10 cellular contexts compared by ENCODE assay signal in genomic region chr11:58058276-58059010, GRCh38. TPM values are rescaled to one million over a fixed set of nuclear protein-coding genes. Genes with fewer than 3 reads are reported as not detected.
DNase-seq lines count a peak whose midpoint lies in the region; ATAC-seq and TF ChIP-seq lines count a peak whose summit lies in the region.
"Had no signal": no experiment of that assay in that cellular context is flagged by ENCODE, and none has a peak within 500 bp of the region (broad histone marks: within the 10 kb centered on the region; RNA-seq: fewer than 3 reads in every experiment).

No MANE protein-coding gene starts in this region.

- H3K27ac ChIP-seq in RWPE2 (ENCODE audit: poor library complexity, severe bottlenecking): peak overlapping the region; percentile 60
- H3K27ac ChIP-seq in iPS-18a (ENCODE audit: low read length): peak overlapping the region; percentile 16
- H3K27ac ChIP-seq in thoracic aorta: peak overlapping the region; percentile 53 to 81

- H3K9me3 ChIP-seq in RWPE2 (ENCODE audit: severe bottlenecking): no peaks in the 10 kb centered on the region
- no peaks in the 10 kb centered on the region for H3K9me3 ChIP-seq in iPS-18a (ENCODE audit: control insufficient read depth, low read depth, low read length)
- no peaks in the 10 kb centered on the region for H3K9me3 ChIP-seq in thoracic aorta
- no peaks in the 10 kb centered on the region for H3K9me3 ChIP-seq in HAP-1

- no peak overlapping the region for H3K9ac ChIP-seq in iPS-18a (ENCODE audit: low read length)

- H3K36me3 ChIP-seq in RWPE2 (ENCODE audit: low read depth): no peaks in the 10 kb centered on the region
- H3K36me3 ChIP-seq in iPS-18a (ENCODE audit: control insufficient read depth, low read depth, low read length): no peaks in the 10 kb centered on the region
- H3K36me3 ChIP-seq in thoracic aorta: no peaks in the 10 kb centered on the region
- H3K36me3 ChIP-seq in HAP-1 (replicated peaks): no peaks in the 10 kb centered on the region

- DNase-seq in LHCN-M2 (ENCODE audit: low read depth) (peak; percentile 54), RWPE2 (ENCODE audit: low spot score) (no peak), thoracic aorta (ENCODE audit: low spot score) (no peak), amniotic stem cell (lab: John Stamatoyannopoulos, UW) (no peak), HAP-1 (ENCODE audit: low spot score in 2 of 2) (no peak), SKM-1 (lab: John Stamatoyannopoulos, UW; ENCODE audit: unreplicated experiment) (no peak)
- no peak for DNase-seq in activated CD4-positive, CD25-positive, alpha-beta regulatory T cell (lab: John Stamatoyannopoulos, UW)

- in situ Hi-C loops in HAP-1 (cut with MboI; ENCODE audit: low sequenced_read_pairs): no loop called here

- TF ChIP-seq CTCF in RWPE2 (IDR thresholded peaks at IDR 0.05; ENCODE audit: poor library complexity, severe bottlenecking): no peak
- no peak for TF ChIP-seq CTCF in thoracic aorta (IDR thresholded peaks at IDR 0.05)

- H3K27me3 ChIP-seq in RWPE2 (ENCODE audit: insufficient read depth, poor library complexity, severe bottlenecking) (no peaks in the 10 kb centered on the region), iPS-18a (ENCODE audit: control insufficient read depth, insufficient read depth, low read length) (no peaks in the 10 kb centered on the region), thoracic aorta (replicated peaks; ENCODE audit: insufficient read depth) (no peaks in the 10 kb centered on the region), HAP-1 (ENCODE audit: low read depth) (no peaks in the 10 kb centered on the region)

- H3K4me1 ChIP-seq in RWPE2 (ENCODE audit: insufficient read depth, poor library complexity, severe bottlenecking) (peaks cover 3% of the 10 kb centered on the region), iPS-18a (ENCODE audit: control insufficient read depth, low read depth, low read length) (peaks cover 30% of the 10 kb centered on the region), thoracic aorta (ENCODE audit: control insufficient read depth in 1 of 2, low read depth in 2 of 2) (peaks cover 15 to 21% of the 10 kb centered on the region in 2 donors), HAP-1 (no peaks in the 10 kb centered on the region)

- ATAC-seq in RWPE2 (ENCODE audit: low read depth): no peak
- peak; percentile 32 for ATAC-seq in thoracic aorta (ENCODE audit: insufficient number of reproducible peaks, low FRiP score, low read depth)

- H3K4me3 ChIP-seq in RWPE2 (ENCODE audit: severe bottlenecking) (no peak overlapping the region), iPS-18a (ENCODE audit: low read length) (no peak overlapping the region), thoracic aorta (peak overlapping the region; percentile 3), HAP-1 (no peak overlapping the region)

RNA-seq across cellular contexts. Expression of gene OR6Q1, which starts 27.7 kb away (rescaled TPM):
- not detected in 2 replicates for total RNA-seq in LHCN-M2 (2014; rRNA removed)
- polyA plus RNA-seq in LHCN-M2 (2012): not detected
- not detected for total RNA-seq in thoracic aorta
- total RNA-seq: dermis microvascular lymphatic vessel endothelial cell, kidney epithelial cell had no signal

RNA-seq across cellular contexts. Expression of gene OR9Q1, which starts 34.8 kb away (rescaled TPM):
- total RNA-seq in LHCN-M2 (2014; rRNA removed): not detected in 2 replicates
- not detected for polyA plus RNA-seq in LHCN-M2 (2012)
- not detected for total RNA-seq in thoracic aorta
- total RNA-seq: dermis microvascular lymphatic vessel endothelial cell, kidney epithelial cell had no signal

Comparison
In these comparisons a context has a peak if more than half of its experiments do, and no peak if none do; other contexts are left out.
1. H3K27ac ChIP-seq: peak in every context shown above with its lines; median percentile 67 in thoracic aorta; 60 in RWPE2; 16 in iPS-18a.